Comparison of ENCODE assay signal across 1 cellular context in the genomic region with DNA sequence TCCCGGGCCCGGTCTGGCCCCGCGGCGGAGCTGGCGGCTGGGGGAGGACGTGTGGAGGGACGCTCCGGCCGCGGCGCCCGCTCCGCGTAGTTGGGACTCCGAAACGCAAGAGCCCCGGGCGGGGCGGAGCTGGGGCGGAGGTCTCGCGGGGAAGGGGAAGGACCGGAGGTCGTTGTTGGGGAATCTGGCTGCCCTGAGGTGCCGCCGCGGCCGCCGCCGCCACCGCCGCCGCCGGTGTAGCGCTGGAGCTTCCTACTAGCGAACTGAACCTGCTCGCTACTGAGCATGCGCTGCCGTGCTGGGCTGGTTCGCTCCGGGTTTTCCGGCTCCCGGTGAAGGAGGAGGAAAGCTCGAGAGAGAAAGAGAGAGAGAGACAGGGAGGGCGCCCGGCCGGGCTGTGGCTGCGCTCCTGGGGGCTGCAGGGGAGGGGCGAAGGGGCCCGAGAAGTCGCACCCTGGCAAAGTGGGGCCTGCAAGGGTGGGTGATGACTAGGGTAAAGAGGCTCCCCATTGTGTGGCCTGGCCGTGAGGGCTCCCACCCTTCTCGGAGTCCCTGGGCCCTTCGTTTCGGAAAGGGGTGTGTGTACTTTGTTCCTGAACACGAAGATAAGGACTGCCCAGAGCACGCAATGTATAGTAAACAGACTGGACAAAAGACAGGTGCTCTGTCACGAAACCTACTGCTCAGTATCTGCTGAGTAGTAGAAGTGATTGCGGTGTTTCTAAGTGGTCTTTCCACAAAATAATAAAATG.
TF ChIP-seq lines count a peak whose summit lies in the region.

TSS of gene SOS1 (minus strand) at position 281 of the 752 bp plus-strand sequence. CDS start 629 bp downstream, outside the sequence.

TF ChIP-seq in HEK293, 187 proteins besides CTCF, POLR2A, EP300 and RAD21 (continued from another document and continues in another):
- TF ChIP-seq, protein P1, sequence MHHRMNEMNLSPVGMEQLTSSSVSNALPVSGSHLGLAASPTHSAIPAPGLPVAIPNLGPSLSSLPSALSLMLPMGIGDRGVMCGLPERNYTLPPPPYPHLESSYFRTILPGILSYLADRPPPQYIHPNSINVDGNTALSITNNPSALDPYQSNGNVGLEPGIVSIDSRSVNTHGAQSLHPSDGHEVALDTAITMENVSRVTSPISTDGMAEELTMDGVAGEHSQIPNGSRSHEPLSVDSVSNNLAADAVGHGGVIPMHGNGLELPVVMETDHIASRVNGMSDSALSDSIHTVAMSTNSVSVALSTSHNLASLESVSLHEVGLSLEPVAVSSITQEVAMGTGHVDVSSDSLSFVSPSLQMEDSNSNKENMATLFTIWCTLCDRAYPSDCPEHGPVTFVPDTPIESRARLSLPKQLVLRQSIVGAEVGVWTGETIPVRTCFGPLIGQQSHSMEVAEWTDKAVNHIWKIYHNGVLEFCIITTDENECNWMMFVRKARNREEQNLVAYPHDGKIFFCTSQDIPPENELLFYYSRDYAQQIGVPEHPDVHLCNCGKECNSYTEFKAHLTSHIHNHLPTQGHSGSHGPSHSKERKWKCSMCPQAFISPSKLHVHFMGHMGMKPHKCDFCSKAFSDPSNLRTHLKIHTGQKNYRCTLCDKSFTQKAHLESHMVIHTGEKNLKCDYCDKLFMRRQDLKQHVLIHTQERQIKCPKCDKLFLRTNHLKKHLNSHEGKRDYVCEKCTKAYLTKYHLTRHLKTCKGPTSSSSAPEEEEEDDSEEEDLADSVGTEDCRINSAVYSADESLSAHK (tag by site-specific recombination; IDR thresholded peaks at IDR 0.05), result no peak
- no peak for TF ChIP-seq ZNF555 (tag by site-specific recombination; conservative IDR thresholded peaks at IDR 0.05)
- no peak for TF ChIP-seq SETDB1 (IDR thresholded peaks at IDR 0.05; ENCODE audit: insufficient read length, low read length)
- peak; percentile 91 for TF ChIP-seq IKZF3 (tag by site-specific recombination; IDR thresholded peaks at IDR 0.05)
- TF ChIP-seq MYNN (tag by site-specific recombination; IDR thresholded peaks at IDR 0.05; ENCODE audit: borderline replicate concordance), result no peak
- TF ChIP-seq, protein P2, sequence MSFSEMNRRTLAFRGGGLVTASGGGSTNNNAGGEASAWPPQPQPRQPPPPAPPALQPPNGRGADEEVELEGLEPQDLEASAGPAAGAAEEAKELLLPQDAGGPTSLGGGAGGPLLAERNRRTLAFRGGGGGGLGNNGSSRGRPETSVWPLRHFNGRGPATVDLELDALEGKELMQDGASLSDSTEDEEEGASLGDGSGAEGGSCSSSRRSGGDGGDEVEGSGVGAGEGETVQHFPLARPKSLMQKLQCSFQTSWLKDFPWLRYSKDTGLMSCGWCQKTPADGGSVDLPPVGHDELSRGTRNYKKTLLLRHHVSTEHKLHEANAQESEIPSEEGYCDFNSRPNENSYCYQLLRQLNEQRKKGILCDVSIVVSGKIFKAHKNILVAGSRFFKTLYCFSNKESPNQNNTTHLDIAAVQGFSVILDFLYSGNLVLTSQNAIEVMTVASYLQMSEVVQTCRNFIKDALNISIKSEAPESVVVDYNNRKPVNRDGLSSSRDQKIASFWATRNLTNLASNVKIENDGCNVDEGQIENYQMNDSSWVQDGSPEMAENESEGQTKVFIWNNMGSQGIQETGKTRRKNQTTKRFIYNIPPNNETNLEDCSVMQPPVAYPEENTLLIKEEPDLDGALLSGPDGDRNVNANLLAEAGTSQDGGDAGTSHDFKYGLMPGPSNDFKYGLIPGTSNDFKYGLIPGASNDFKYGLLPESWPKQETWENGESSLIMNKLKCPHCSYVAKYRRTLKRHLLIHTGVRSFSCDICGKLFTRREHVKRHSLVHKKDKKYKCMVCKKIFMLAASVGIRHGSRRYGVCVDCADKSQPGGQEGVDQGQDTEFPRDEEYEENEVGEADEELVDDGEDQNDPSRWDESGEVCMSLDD (tag by site-specific recombination; IDR thresholded peaks at IDR 0.05), result peak; percentile 60; the same call in 1 of the 2 replicates
- no peak for TF ChIP-seq ZNF585B (tag by site-specific recombination; IDR thresholded peaks at IDR 0.05)
- TF ChIP-seq ZNF423 (tag by site-specific recombination; IDR thresholded peaks at IDR 0.05), result peak; percentile 79
- no peak for TF ChIP-seq ZNF513 (tag by site-specific recombination; IDR thresholded peaks at IDR 0.05)
- peak; percentile 98 for TF ChIP-seq ZNF596 (tag by site-specific recombination; IDR thresholded peaks at IDR 0.05)
- TF ChIP-seq ZNF133 (tag by site-specific recombination; IDR thresholded peaks at IDR 0.05), result no peak
- TF ChIP-seq, protein P3, sequence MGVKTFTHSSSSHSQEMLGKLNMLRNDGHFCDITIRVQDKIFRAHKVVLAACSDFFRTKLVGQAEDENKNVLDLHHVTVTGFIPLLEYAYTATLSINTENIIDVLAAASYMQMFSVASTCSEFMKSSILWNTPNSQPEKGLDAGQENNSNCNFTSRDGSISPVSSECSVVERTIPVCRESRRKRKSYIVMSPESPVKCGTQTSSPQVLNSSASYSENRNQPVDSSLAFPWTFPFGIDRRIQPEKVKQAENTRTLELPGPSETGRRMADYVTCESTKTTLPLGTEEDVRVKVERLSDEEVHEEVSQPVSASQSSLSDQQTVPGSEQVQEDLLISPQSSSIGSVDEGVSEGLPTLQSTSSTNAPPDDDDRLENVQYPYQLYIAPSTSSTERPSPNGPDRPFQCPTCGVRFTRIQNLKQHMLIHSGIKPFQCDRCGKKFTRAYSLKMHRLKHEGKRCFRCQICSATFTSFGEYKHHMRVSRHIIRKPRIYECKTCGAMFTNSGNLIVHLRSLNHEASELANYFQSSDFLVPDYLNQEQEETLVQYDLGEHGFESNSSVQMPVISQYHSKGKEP (tag by site-specific recombination; IDR thresholded peaks at IDR 0.05), result no peak
- TF ChIP-seq ZNF624 (tag by site-specific recombination; IDR thresholded peaks at IDR 0.05), result no peak
- TF ChIP-seq ZNF274 (IDR thresholded peaks at IDR 0.05; ENCODE audit: low read length), result no peak
- TF ChIP-seq ZNF274 (tag by site-specific recombination; IDR thresholded peaks at IDR 0.05; ENCODE audit: borderline replicate concordance), result no peak
- no peak for TF ChIP-seq HOXC10 (CRISPR knock-in tag; IDR thresholded peaks at IDR 0.05)
- TF ChIP-seq ZNF621 (tag by site-specific recombination; IDR thresholded peaks at IDR 0.05), result no peak
- peak; percentile 88 for TF ChIP-seq ZNF366 (tag by site-specific recombination; conservative IDR thresholded peaks at IDR 0.05)
- 0 out of 2 replicates have a peak, but pooled peaks have one; percentile 26 for TF ChIP-seq ZSCAN18 (tag by site-specific recombination; IDR thresholded peaks at IDR 0.05)
- no peak for TF ChIP-seq GLI2 (tag by site-specific recombination; IDR thresholded peaks at IDR 0.05; ENCODE audit: borderline replicate concordance, low read depth)
- TF ChIP-seq ZSCAN4 (tag by site-specific recombination; IDR thresholded peaks at IDR 0.05), result peak; percentile 31; the same call in 1 of the 2 replicates
- TF ChIP-seq WT1 (tag by site-specific recombination; IDR thresholded peaks at IDR 0.05), result 0 out of 2 replicates have a peak, but pooled peaks have one; percentile 20
- TF ChIP-seq HOXD13 (CRISPR knock-in tag; IDR thresholded peaks at IDR 0.05; ENCODE audit: borderline replicate concordance), result no peak
- TF ChIP-seq, protein P4, sequence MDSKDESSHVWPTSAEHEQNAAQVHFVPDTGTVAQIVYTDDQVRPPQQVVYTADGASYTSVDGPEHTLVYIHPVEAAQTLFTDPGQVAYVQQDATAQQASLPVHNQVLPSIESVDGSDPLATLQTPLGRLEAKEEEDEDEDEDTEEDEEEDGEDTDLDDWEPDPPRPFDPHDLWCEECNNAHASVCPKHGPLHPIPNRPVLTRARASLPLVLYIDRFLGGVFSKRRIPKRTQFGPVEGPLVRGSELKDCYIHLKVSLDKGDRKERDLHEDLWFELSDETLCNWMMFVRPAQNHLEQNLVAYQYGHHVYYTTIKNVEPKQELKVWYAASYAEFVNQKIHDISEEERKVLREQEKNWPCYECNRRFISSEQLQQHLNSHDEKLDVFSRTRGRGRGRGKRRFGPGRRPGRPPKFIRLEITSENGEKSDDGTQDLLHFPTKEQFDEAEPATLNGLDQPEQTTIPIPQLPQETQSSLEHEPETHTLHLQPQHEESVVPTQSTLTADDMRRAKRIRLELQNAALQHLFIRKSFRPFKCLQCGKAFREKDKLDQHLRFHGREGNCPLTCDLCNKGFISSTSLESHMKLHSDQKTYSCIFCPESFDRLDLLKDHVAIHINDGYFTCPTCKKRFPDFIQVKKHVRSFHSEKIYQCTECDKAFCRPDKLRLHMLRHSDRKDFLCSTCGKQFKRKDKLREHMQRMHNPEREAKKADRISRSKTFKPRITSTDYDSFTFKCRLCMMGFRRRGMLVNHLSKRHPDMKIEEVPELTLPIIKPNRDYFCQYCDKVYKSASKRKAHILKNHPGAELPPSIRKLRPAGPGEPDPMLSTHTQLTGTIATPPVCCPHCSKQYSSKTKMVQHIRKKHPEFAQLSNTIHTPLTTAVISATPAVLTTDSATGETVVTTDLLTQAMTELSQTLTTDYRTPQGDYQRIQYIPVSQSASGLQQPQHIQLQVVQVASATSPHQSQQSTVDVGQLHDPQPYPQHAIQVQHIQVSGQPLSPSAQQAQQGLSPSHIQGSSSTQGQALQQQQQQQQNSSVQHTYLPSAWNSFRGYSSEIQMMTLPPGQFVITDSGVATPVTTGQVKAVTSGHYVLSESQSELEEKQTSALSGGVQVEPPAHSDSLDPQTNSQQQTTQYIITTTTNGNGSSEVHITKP (tag by site-specific recombination; IDR thresholded peaks at IDR 0.05), result peak; percentile 68
- TF ChIP-seq ZBTB26 (tag by site-specific recombination; optimal IDR thresholded peaks at IDR 0.05), result peak; percentile 37
- no peak for TF ChIP-seq ZNF341 (tag by site-specific recombination; IDR thresholded peaks at IDR 0.05; ENCODE audit: low read depth)
- no peak for TF ChIP-seq ZNF292 (tag by site-specific recombination; IDR thresholded peaks at IDR 0.05; ENCODE audit: borderline replicate concordance, low read depth)
- no peak for TF ChIP-seq ZNF426 (tag by site-specific recombination; IDR thresholded peaks at IDR 0.05)
- TF ChIP-seq SP3 (tag by site-specific recombination; IDR thresholded peaks at IDR 0.05), result peak; percentile 68
- no peak for TF ChIP-seq ZNF19 (tag by site-specific recombination; IDR thresholded peaks at IDR 0.05; ENCODE audit: low read depth)
- no peak for TF ChIP-seq ZNF266 (tag by site-specific recombination; IDR thresholded peaks at IDR 0.05; ENCODE audit: low read depth)
- TF ChIP-seq ZNF610 (tag by site-specific recombination; IDR thresholded peaks at IDR 0.05; ENCODE audit: borderline replicate concordance), result 0 out of 2 replicates have a peak, but pooled peaks have one; percentile 27
- no peak for TF ChIP-seq ZNF169 (tag by site-specific recombination; IDR thresholded peaks at IDR 0.05)
- TF ChIP-seq ZNF677 (tag by site-specific recombination; IDR thresholded peaks at IDR 0.05), result no peak
- no peak for TF ChIP-seq ZNF239 (tag by site-specific recombination; IDR thresholded peaks at IDR 0.05)
- no peak for TF ChIP-seq ZNF416 (tag by site-specific recombination; IDR thresholded peaks at IDR 0.05)
- peak; percentile 61; the same call in 1 of the 2 replicates for TF ChIP-seq ZNF2 (tag by site-specific recombination; IDR thresholded peaks at IDR 0.05)
- TF ChIP-seq OSR2 (tag by site-specific recombination; IDR thresholded peaks at IDR 0.05), result 0 out of 2 replicates have a peak, but pooled peaks have one; percentile 17
- no peak for TF ChIP-seq ZNF660 (tag by site-specific recombination; IDR thresholded peaks at IDR 0.05)
